7 cellular contexts compared by ENCODE assay signal in genomic region chr7:130356760-130357611, GRCh38. TPM values are rescaled to one million over a fixed set of nuclear protein-coding genes. Genes with fewer than 3 reads are reported as not detected.
DNase-seq lines count a peak whose midpoint lies in the region; ATAC-seq and TF ChIP-seq lines count a peak whose summit lies in the region.

No MANE protein-coding gene starts in this region.

- ATAC-seq in body of pancreas (peak; percentile 59), GM18505 (IDR thresholded peaks at IDR 0.05; ENCODE audit: unreplicated experiment) (no peak), left colon (no peak)

- intact Hi-C loops in body of pancreas (cut with DNase I) (no loop called here), left colon (cut with DNase I, micrococcal nuclease) (no loop called here)

- in situ Hi-C loops in KBM-7 (cut with MboI; ENCODE audit: low pct_unique_long_range_greater_than_20kb, low sequenced_read_pairs) = no loop called here

- DNase-seq in KBM-7 (peak; percentile 22), body of pancreas (peak in 3 of 4 donors; percentile 32 to 81 (median 60)), left colon (no peak)
- no peak for DNase-seq in activated naive CD4-positive, alpha-beta T cell treated with anti-CD3 and anti-CD28 coated beads, Interleukin-2, amount 50 U/mL, for 16 hours

- 73 to 79% methylated on average over 17 of the region's 17 CpGs for WGBS in body of pancreas, 2 donors
- 94% methylated on average over 17 of the region's 17 CpGs for WGBS in thymus

- H3K4me3 ChIP-seq in body of pancreas (no peak overlapping the region), thymus (ENCODE audit: low read length) (no peak overlapping the region)

- no peak for TF ChIP-seq CTCF in body of pancreas (IDR thresholded peaks at IDR 0.05)

- H3K27me3 ChIP-seq in body of pancreas (no peaks in the 10 kb centered on the region), layer of hippocampus (ENCODE audit: control insufficient read depth, insufficient read depth, low read length) (no peaks in the 10 kb centered on the region), thymus (ENCODE audit: control insufficient read depth, insufficient read depth) (no peaks in the 10 kb centered on the region)

- H3K9me3 ChIP-seq in body of pancreas (no peaks in the 10 kb centered on the region), thymus (ENCODE audit: control insufficient read depth) (peaks cover 6% of the 10 kb centered on the region)

- H3K27ac ChIP-seq in body of pancreas = peak overlapping the region; percentile 41 to 63 (median 56)
- peak overlapping the region; percentile 72 for H3K27ac ChIP-seq in layer of hippocampus (ENCODE audit: low read depth, low read length)
- peak overlapping the region; percentile 56 for H3K27ac ChIP-seq in thymus (ENCODE audit: low read depth)

- no peak for TF ChIP-seq POLR2A in body of pancreas (IDR thresholded peaks at IDR 0.05)
- TF ChIP-seq POLR2A in GM18505 (IDR thresholded peaks at IDR 0.05; ENCODE audit: borderline replicate concordance, extremely low read depth, insufficient read depth, insufficient read length) = no peak

- H3K4me1 ChIP-seq in body of pancreas (peaks cover 14% of the 10 kb centered on the region), thymus (ENCODE audit: control insufficient read depth, insufficient read depth, low read length) (peaks cover 2% of the 10 kb centered on the region)

- no peaks in the 10 kb centered on the region for H3K36me3 ChIP-seq in body of pancreas (replicated peaks in 1 of 2; ENCODE audit: insufficient read depth in 1 of 2, low read depth in 2 of 2)
- peaks cover 12% of the 10 kb centered on the region for H3K36me3 ChIP-seq in thymus (ENCODE audit: control insufficient read depth, insufficient read depth)

RNA-seq across cellular contexts. Expression of gene CPA5, which starts 12.4 kb away (rescaled TPM):
- total RNA-seq in body of pancreas (not detected), left colon (not detected)
- 6.7 TPM for polyA plus RNA-seq in thymus

RNA-seq across cellular contexts. Expression of gene CPA1, which starts 23.3 kb away (rescaled TPM):
- over 10,000 TPM; 26,456 to 42,834 TPM for total RNA-seq in body of pancreas
- polyA plus RNA-seq in thymus = 0.21 TPM
- 1 to 10 TPM in 1 of 2 donors, not detected in 1; 4.8 TPM for total RNA-seq in left colon

Comparison
In these comparisons a context has a peak if more than half of its experiments do, and no peak if none do; other contexts are left out.
1. DNase-seq: peak in KBM-7 (single experiment) and body of pancreas (3 of 4); none in activated naive CD4-positive, alpha-beta T cell treated with anti-CD3 and anti-CD28 coated beads, Interleukin-2, amount 50 U/mL, for 16 hours (single experiment) and left colon (0 of 2).
2. RNA of gene CPA1, which starts 23.3 kb away (total RNA-seq): 26,456 to 42,834 TPM in body of pancreas; 4.8 TPM in left colon; every median in the first group is over 1,000 times any median in the second.
3. Peak in every context shown above with its lines, with median percentiles within 50 percentile points of each other: H3K27ac ChIP-seq.